ENCODE assay signal across 8 cellular contexts in genomic region chr9:129890718-129891299, GRCh38. TPM values are rescaled to one million over a fixed set of nuclear protein-coding genes. Genes with fewer than 3 reads are reported as not detected.
DNase-seq lines count a peak whose midpoint lies in the region; ATAC-seq, FAIRE-seq and TF ChIP-seq lines count a peak whose summit lies in the region.
"Not testable (repeated sequence)": the region's sequence is repeated elsewhere in the genome, so short reads cannot be mapped to it uniquely, and the experiment has no call there.

No MANE protein-coding gene starts in this region.

- intact Hi-C loops in CD4-positive, alpha-beta memory T cell (cut with micrococcal nuclease): not testable (repeated sequence)

- POLR2A ChIA-PET in CD4-positive, alpha-beta memory T cell (lab: Charles Lee; ENCODE audit: partially characterized antibody): interaction anchor here (0.9 to 18.1 kb wide), 11 partner anchors 13 to 163 kb away, joined by 3 to 423 read pairs (median 30); partner anchors contain the start of genes C9orf78, FNBP1, GPR107 and USP20
- POLR2A ChIA-PET in activated CD4-positive, alpha-beta T cell treated with anti-CD3 and anti-CD28 coated beads, Interleukin-2, amount 10 ng/mL, durations not matched to agents 7 days and 5 days (lab: Charles Lee): not testable (repeated sequence)

- peak overlapping the region; percentile 87 to 98 (median 94) for H3K4me3 Mint-ChIP-seq in CD4-positive, alpha-beta memory T cell
- H3K4me3 Mint-ChIP-seq in IgD-negative memory B cell: peak overlapping the region; percentile 79 to 98 (median 92)
- H3K4me3 Mint-ChIP-seq in activated CD4-positive, alpha-beta T cell treated with anti-CD3 and anti-CD28 coated beads, Interleukin-2, amount 10 ng/mL, durations not matched to agents 7 days and 5 days: peak overlapping the region; percentile 83
- H3K4me3 Mint-ChIP-seq in activated naive CD8-positive, alpha-beta T cell treated with anti-CD3 and anti-CD28 coated beads for 36 hours: peak overlapping the region; percentile 92

- not testable (repeated sequence) for H2AK5ac ChIP-seq in mesendoderm (ENCODE audit: low read length)

- not testable (repeated sequence) for TF ChIP-seq CTCF in upper lobe of left lung (IDR thresholded peaks at IDR 0.05)

- not testable (repeated sequence) for H4K5ac ChIP-seq in mesendoderm (ENCODE audit: low read length)

- peak overlapping the region; percentile 82 for H3K56ac ChIP-seq in mesendoderm (ENCODE audit: low read length)

- not testable (repeated sequence) for H3K27me3 ChIP-seq in CD4-positive, alpha-beta memory T cell (ENCODE audit: insufficient read depth, low read length); esophagus (ENCODE audit: control insufficient read depth in 1 of 2, insufficient read depth in 2 of 2, low read length in 2 of 2); mesendoderm (ENCODE audit: insufficient read depth, low read length, poor library complexity); small intestine (ENCODE audit: control insufficient read depth in 2 of 2, insufficient read depth in 2 of 2, low read length in 2 of 2); upper lobe of left lung

- not testable (repeated sequence) for H2BK15ac ChIP-seq in mesendoderm (replicated peaks; ENCODE audit: low read depth)

- not testable (repeated sequence) for H3K4ac ChIP-seq in mesendoderm (ENCODE audit: low read depth, low read length)

- not testable (repeated sequence) for H3K36me3 ChIP-seq in CD4-positive, alpha-beta memory T cell (ENCODE audit: insufficient read depth, low read length); esophagus (ENCODE audit: control insufficient read depth in 2 of 2, insufficient read depth in 2 of 2, low read length in 1 of 2); mesendoderm (ENCODE audit: control insufficient read depth, insufficient read depth, low read length); small intestine (ENCODE audit: control insufficient read depth in 2 of 2, insufficient read depth in 2 of 2, low read length in 2 of 2)
- H3K36me3 ChIP-seq in upper lobe of left lung: peaks cover 0 to 12% (median under 1%) of the 10 kb centered on the region in 4 donors

- peaks cover 93% of the 10 kb centered on the region for H3K4me1 ChIP-seq in CD4-positive, alpha-beta memory T cell (ENCODE audit: insufficient read depth, low read length)
- H3K4me1 ChIP-seq in esophagus (ENCODE audit: control insufficient read depth in 2 of 2, insufficient read depth in 2 of 2, low read length in 1 of 2); mesendoderm (ENCODE audit: control insufficient read depth, low read depth, low read length); small intestine (ENCODE audit: control insufficient read depth in 2 of 2, insufficient read depth in 1 of 2, low read depth in 1 of 2, low read length in 1 of 2): not testable (repeated sequence)
- peaks cover 33 to 67% (median 55%) of the 10 kb centered on the region in 4 donors for H3K4me1 ChIP-seq in upper lobe of left lung

- not testable (repeated sequence) for H3K79me1 ChIP-seq in mesendoderm (ENCODE audit: low read length)

- peaks cover 28 to 58% of the 10 kb centered on the region in 2 donors for H3K36me3 Mint-ChIP-seq in CD4-positive, alpha-beta memory T cell
- not testable (repeated sequence) for H3K36me3 Mint-ChIP-seq in IgD-negative memory B cell
- peaks cover 79% of the 10 kb centered on the region for H3K36me3 Mint-ChIP-seq in activated CD4-positive, alpha-beta T cell treated with anti-CD3 and anti-CD28 coated beads, Interleukin-2, amount 10 ng/mL, durations not matched to agents 7 days and 5 days (ENCODE audit: low read depth)
- H3K36me3 Mint-ChIP-seq in activated naive CD8-positive, alpha-beta T cell treated with anti-CD3 and anti-CD28 coated beads for 36 hours: peaks cover 74% of the 10 kb centered on the region

- H3K4me3 ChIP-seq in CD4-positive, alpha-beta memory T cell (ENCODE audit: low read length in 2 of 2): peak overlapping the region; percentile 8 to 42
- H3K4me3 ChIP-seq in esophagus (ENCODE audit: low read depth in 1 of 2, low read length in 2 of 2); mesendoderm (ENCODE audit: low read length): not testable (repeated sequence)
- H3K4me3 ChIP-seq in small intestine (ENCODE audit: low read depth in 1 of 2, low read length in 2 of 2) (peak overlapping the region in 1 of 2 donors; percentile 43), upper lobe of left lung (peak overlapping the region in 3 of 4 donors; percentile 16 to 32 (median 32))

- H3K27ac Mint-ChIP-seq in CD4-positive, alpha-beta memory T cell: peak overlapping the region; percentile 99 to 100 (median 100)
- peak overlapping the region; percentile 94 to 100 (median 99) for H3K27ac Mint-ChIP-seq in IgD-negative memory B cell
- H3K27ac Mint-ChIP-seq in activated CD4-positive, alpha-beta T cell treated with anti-CD3 and anti-CD28 coated beads, Interleukin-2, amount 10 ng/mL, durations not matched to agents 7 days and 5 days: peak overlapping the region; percentile 98
- peak overlapping the region; percentile 100 for H3K27ac Mint-ChIP-seq in activated naive CD8-positive, alpha-beta T cell treated with anti-CD3 and anti-CD28 coated beads for 36 hours

- peak overlapping the region; percentile 98 for H3K27ac ChIP-seq in CD4-positive, alpha-beta memory T cell (ENCODE audit: low read depth, low read length)
- H3K27ac ChIP-seq in esophagus (ENCODE audit: low read depth in 2 of 2, low read length in 1 of 2): peak overlapping the region; percentile 63 to 71
- H3K27ac ChIP-seq in mesendoderm (ENCODE audit: low read depth, low read length): not testable (repeated sequence)
- H3K27ac ChIP-seq in small intestine (ENCODE audit: low read depth in 1 of 2, low read length in 1 of 2): peak overlapping the region; percentile 80 to 90
- H3K27ac ChIP-seq in upper lobe of left lung: peak overlapping the region; percentile 63 to 90 (median 85)

- TF ChIP-seq POLR2A in upper lobe of left lung (IDR thresholded peaks at IDR 0.05): not testable (repeated sequence)

- not testable (repeated sequence) for H2BK5ac ChIP-seq in mesendoderm (ENCODE audit: low read length)

- peak overlapping the region; percentile 88 for H3K18ac ChIP-seq in mesendoderm (ENCODE audit: low read length)

- H3K9ac ChIP-seq in mesendoderm (ENCODE audit: low read length): not testable (repeated sequence)

- not testable (repeated sequence) for H2BK120ac ChIP-seq in mesendoderm (ENCODE audit: low read depth, low read length)

- not testable (repeated sequence) for H3K4me2 ChIP-seq in mesendoderm (ENCODE audit: low read length)

- DNase-seq in CD4-positive, alpha-beta memory T cell; activated CD4-positive, alpha-beta T cell treated with anti-CD3 and anti-CD28 coated beads, Interleukin-2, amount 10 ng/mL, durations not matched to agents 7 days and 5 days; activated naive CD8-positive, alpha-beta T cell treated with anti-CD3 and anti-CD28 coated beads for 36 hours; mesendoderm; small intestine; upper lobe of left lung: not testable (repeated sequence)

- 60 to 66% methylated on average over 14 of the region's 14 CpGs for WGBS in esophagus, 2 donors
- no CpG with 5 or more reads among the region's 14 CpGs for WGBS in mesendoderm (ENCODE audit: extremely low coverage, insufficient coverage, low lambda C conversion rate)
- WGBS in small intestine, 3 donors: 53 to 62% (median 54%) methylated on average over 14 of the region's 14 CpGs
- 76 to 79% methylated on average over 14 of the region's 14 CpGs for WGBS in upper lobe of left lung, 2 donors

- TF ChIP-seq EP300 in upper lobe of left lung (IDR thresholded peaks at IDR 0.05): not testable (repeated sequence)

- not testable (repeated sequence) for H3K9me3 Mint-ChIP-seq in CD4-positive, alpha-beta memory T cell; IgD-negative memory B cell; activated CD4-positive, alpha-beta T cell treated with anti-CD3 and anti-CD28 coated beads, Interleukin-2, amount 10 ng/mL, durations not matched to agents 7 days and 5 days; activated naive CD8-positive, alpha-beta T cell treated with anti-CD3 and anti-CD28 coated beads for 36 hours

- H3K9me3 ChIP-seq in CD4-positive, alpha-beta memory T cell (ENCODE audit: control insufficient read depth in 1 of 2, low read length in 2 of 2); esophagus (ENCODE audit: control insufficient read depth in 2 of 2, insufficient read depth in 1 of 2, low read depth in 1 of 2, low read length in 1 of 2); small intestine (ENCODE audit: control insufficient read depth, low read depth); upper lobe of left lung: not testable (repeated sequence)

- H3K79me2 ChIP-seq in mesendoderm (ENCODE audit: control insufficient read depth, insufficient read depth, low read length): not testable (repeated sequence)

- ATAC-seq in upper lobe of left lung (ENCODE audit: low FRiP score in 2 of 2): not testable (repeated sequence)

- H3K27me3 Mint-ChIP-seq in CD4-positive, alpha-beta memory T cell; IgD-negative memory B cell; activated CD4-positive, alpha-beta T cell treated with anti-CD3 and anti-CD28 coated beads, Interleukin-2, amount 10 ng/mL, durations not matched to agents 7 days and 5 days; activated naive CD8-positive, alpha-beta T cell treated with anti-CD3 and anti-CD28 coated beads for 36 hours: not testable (repeated sequence)

- not testable (repeated sequence) for H3K23ac ChIP-seq in mesendoderm (ENCODE audit: low read length)

- FAIRE-seq in small intestine (lab: Jason Lieb, UNC): not testable (repeated sequence)

- peaks cover 52 to 98% (median 76%) of the 10 kb centered on the region in 4 donors for H3K4me1 Mint-ChIP-seq in CD4-positive, alpha-beta memory T cell
- H3K4me1 Mint-ChIP-seq in IgD-negative memory B cell: peaks cover 49 to 73% (median 68%) of the 10 kb centered on the region in 3 donors
- peaks cover 92% of the 10 kb centered on the region for H3K4me1 Mint-ChIP-seq in activated CD4-positive, alpha-beta T cell treated with anti-CD3 and anti-CD28 coated beads, Interleukin-2, amount 10 ng/mL, durations not matched to agents 7 days and 5 days
- peaks cover 83% of the 10 kb centered on the region for H3K4me1 Mint-ChIP-seq in activated naive CD8-positive, alpha-beta T cell treated with anti-CD3 and anti-CD28 coated beads for 36 hours

- CTCF ChIA-PET in CD4-positive, alpha-beta memory T cell (lab: Charles Lee; ENCODE audit: partially characterized antibody): interaction anchor here (0.6 kb wide), 1 partner anchor 209 kb away, joined by 4 read pairs; no protein-coding TSS in a partner anchor
- CTCF ChIA-PET in activated CD4-positive, alpha-beta T cell treated with anti-CD3 and anti-CD28 coated beads, Interleukin-2, amount 10 ng/mL, durations not matched to agents 7 days and 5 days (lab: Charles Lee): interaction anchor here (0.6 to 2.0 kb wide), 4 partner anchors 22 to 136 kb away, joined by 3 to 9 read pairs (median 3); partner anchors contain the start of genes C9orf78 and USP20

- not testable (repeated sequence) for H4K8ac ChIP-seq in mesendoderm (ENCODE audit: low read depth, low read length)

RNA-seq across cellular contexts. Expression of gene USP20, which starts 55.6 kb away (rescaled TPM):
- total RNA-seq in CD4-positive, alpha-beta memory T cell: 100 to 1,000 TPM; 123 to 132 TPM
- 10 to 100 TPM; 36.5 to 55.9 TPM for polyA plus RNA-seq in CD4-positive, alpha-beta memory T cell
- polyA plus RNA-seq in IgD-negative memory B cell (24.5 TPM), esophagus (10 to 100 TPM; 15.1 to 20.7 TPM), small intestine (10 to 100 TPM; 16.9 to 47.0 (median 23.9) TPM)
- total RNA-seq in activated CD4-positive, alpha-beta T cell treated with anti-CD3 and anti-CD28 coated beads, Interleukin-2, amount 10 ng/mL, durations not matched to agents 7 days and 5 days: 100 to 1,000 TPM in 1 of 2 experiments, 10 to 100 TPM in 1; 90.8 to 105 TPM
- total RNA-seq in activated naive CD8-positive, alpha-beta T cell treated with anti-CD3 and anti-CD28 coated beads for 36 hours: 10 to 100 TPM; 51.1 to 55.4 TPM
- polyA plus RNA-seq in mesendoderm (2013, experiment 1 of 2): 4.6 TPM
- 4.3 TPM for polyA plus RNA-seq in mesendoderm (2013, experiment 2 of 2)
- total RNA-seq in upper lobe of left lung: 10 to 100 TPM; 17.3 to 75.4 (median 26.2) TPM

RNA-seq across cellular contexts. Expression of gene C9orf78, which starts 55.7 kb away (rescaled TPM):
- total RNA-seq in CD4-positive, alpha-beta memory T cell: 10 to 100 TPM; 95.5 to 96.9 TPM
- polyA plus RNA-seq in CD4-positive, alpha-beta memory T cell: 100 to 1,000 TPM; 204 to 206 TPM
- 119 TPM for polyA plus RNA-seq in IgD-negative memory B cell
- total RNA-seq in activated CD4-positive, alpha-beta T cell treated with anti-CD3 and anti-CD28 coated beads, Interleukin-2, amount 10 ng/mL, durations not matched to agents 7 days and 5 days: 10 to 100 TPM; 83.9 to 89.2 TPM
- 10 to 100 TPM; 66.3 to 68.2 TPM for total RNA-seq in activated naive CD8-positive, alpha-beta T cell treated with anti-CD3 and anti-CD28 coated beads for 36 hours
- polyA plus RNA-seq in esophagus: 10 to 100 TPM; 21.9 to 39.5 TPM
- polyA plus RNA-seq in mesendoderm (2013, experiment 1 of 2): 49.3 TPM
- polyA plus RNA-seq in mesendoderm (2013, experiment 2 of 2): 48.3 TPM
- 10 to 100 TPM; 58.3 to 62.6 (median 60.5) TPM for polyA plus RNA-seq in small intestine
- 10 to 100 TPM; 17.8 to 66.6 (median 36.5) TPM for total RNA-seq in upper lobe of left lung
